16 cellular contexts compared by ENCODE assay signal in genomic region chr5:14718778-14719177, GRCh38.
"Had no signal": no experiment of that assay in that cellular context is flagged by ENCODE, and none has a peak within 500 bp of the region (broad histone marks: within the 10 kb centered on the region; RNA-seq: fewer than 3 reads in every experiment).

No MANE protein-coding gene starts in this region.

- H3K27ac ChIP-seq: brain microvascular endothelial cell, epithelial cell of prostate, heart left ventricle had no signal

- ATAC-seq: heart left ventricle; sciatic nerve; stimulated activated memory B cell treated with anti-CD40 and anti-IgM and Interleukin-4, amounts not matched to agents 10 μg/mL and 1 μg/mL and 100 μg/mL, for 72 hours had no signal

- H3K9me3 ChIP-seq: heart left ventricle, SK-N-SH had no signal

- H3K27me3 ChIP-seq: brain microvascular endothelial cell, heart left ventricle had no signal

- DNase-seq: activated B cell treated with CpG ODN at 0.5 μM for 24 hours; activated CD4-positive, alpha-beta T cell treated with anti-CD3 and anti-CD28 coated beads, Interleukin-2, amount 10 ng/mL, durations not matched to agents 24 days and 14 days; activated gamma-delta T cell; activated T-cell treated with anti-CD3 and anti-CD28 coated beads, Interleukin-2, amount 50 U/mL, for 1 hour; anterior cingulate cortex; brain microvascular endothelial cell; dermis blood vessel endothelial cell; heart left ventricle; immature natural killer cell; mesenchymal stem cell; SK-N-SH; stimulated activated CD4-positive, alpha-beta T cell treated with anti-CD3 and anti-CD28 coated beads, Interleukin-1b, Interleukin-23, amount 100 ng/mL, for 48 hours had no signal

- H3K4me2 ChIP-seq: SK-N-SH had no signal

- H3K4me3 ChIP-seq: heart left ventricle had no signal

- H3K27ac Mint-ChIP-seq: activated B cell treated with CpG ODN at 0.5 μM for 24 hours; activated CD4-positive, alpha-beta T cell treated with anti-CD3 and anti-CD28 coated beads, Interleukin-2, amount 10 ng/mL, durations not matched to agents 24 days and 14 days had no signal

- H3K4me1 Mint-ChIP-seq: neural crest cell had no signal

- H3K27me3 Mint-ChIP-seq: activated B cell treated with CpG ODN at 0.5 μM for 24 hours; activated CD4-positive, alpha-beta T cell treated with anti-CD3 and anti-CD28 coated beads, Interleukin-2, amount 10 ng/mL, durations not matched to agents 24 days and 14 days; stimulated activated memory B cell treated with anti-CD40 and anti-IgM and Interleukin-4, amounts not matched to agents 10 μg/mL and 1 μg/mL and 100 μg/mL, for 72 hours had no signal

- H3K4me3 Mint-ChIP-seq: activated B cell treated with CpG ODN at 0.5 μM for 24 hours; activated CD4-positive, alpha-beta T cell treated with anti-CD3 and anti-CD28 coated beads, Interleukin-2, amount 10 ng/mL, durations not matched to agents 24 days and 14 days; neural crest cell; stimulated activated memory B cell treated with anti-CD40 and anti-IgM and Interleukin-4, amounts not matched to agents 10 μg/mL and 1 μg/mL and 100 μg/mL, for 72 hours had no signal

- H3K9ac ChIP-seq: SK-N-SH had no signal

- H3K9me3 Mint-ChIP-seq: activated B cell treated with CpG ODN at 0.5 μM for 24 hours; activated CD4-positive, alpha-beta T cell treated with anti-CD3 and anti-CD28 coated beads, Interleukin-2, amount 10 ng/mL, durations not matched to agents 24 days and 14 days; immature natural killer cell; stimulated activated memory B cell treated with anti-CD40 and anti-IgM and Interleukin-4, amounts not matched to agents 10 μg/mL and 1 μg/mL and 100 μg/mL, for 72 hours had no signal
